Comparison of ENCODE assay signal across 13 cellular contexts in the genomic region with DNA sequence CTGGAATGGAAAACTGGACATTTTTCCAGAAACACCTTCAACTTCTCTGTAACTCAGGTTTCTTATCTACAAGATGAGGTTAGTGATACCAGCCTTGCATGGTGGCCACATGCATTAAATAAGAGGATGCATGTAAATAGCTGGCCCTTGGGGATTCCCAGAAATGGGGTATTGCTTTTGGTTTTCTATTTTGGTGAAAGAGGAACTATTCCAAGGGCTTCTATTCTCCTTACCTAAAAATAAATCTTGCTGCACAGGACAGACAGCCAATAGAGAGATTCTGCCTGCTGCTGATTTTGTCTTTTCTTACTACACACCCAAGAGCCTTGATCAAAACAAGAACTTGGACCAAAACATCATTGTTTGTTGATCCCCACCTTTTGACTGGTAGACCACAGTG.
DNase-seq lines count a peak whose midpoint lies in the region; ATAC-seq and TF ChIP-seq lines count a peak whose summit lies in the region.
"Had no signal": no experiment of that assay in that cellular context is flagged by ENCODE, and none has a peak within 500 bp of the region (broad histone marks: within the 10 kb centered on the region; RNA-seq: fewer than 3 reads in every experiment).

No MANE protein-coding gene starts in this region.

- H3K27me3 ChIP-seq in GM06990 (replicated peaks; ENCODE audit: control insufficient read depth, insufficient read depth, low read length) = no peaks in the 10 kb centered on the region
- H3K27me3 ChIP-seq: ovary had no signal

- DNase-seq in GM06990 (ENCODE audit: extremely low read depth, insufficient read length) (peak; percentile 23), cerebellar cortex (ENCODE audit: low spot score) (no peak), Right ventricle myocardium inferior (ENCODE audit: missing footprints) (no peak), middle frontal gyrus (ENCODE audit: extremely low spot score, low spot score) (no peak)
- DNase-seq in stimulated activated CD4-positive, alpha-beta T cell treated with anti-CD3 and anti-CD28 coated beads, Interleukin-4, amount 100 ng/mL, for 1 hour = no peak
- DNase-seq: effector memory CD4-positive, alpha-beta T cell; H9; lower lobe of right lung; NCI-H2029 treated with DMSO at 0.1 percent for 48 hours; ovary had no signal

- no peak for TF ChIP-seq CTCF in GM06990 (IDR thresholded peaks at IDR 0.05; ENCODE audit: insufficient read depth, low read length, poor library complexity, severe bottlenecking)

- ATAC-seq in GM19043 (IDR thresholded peaks at IDR 0.05; ENCODE audit: low read depth, unreplicated experiment) (peak; percentile 77), HG02678 (IDR thresholded peaks at IDR 0.05; ENCODE audit: unreplicated experiment) (peak; percentile 74), HG03521 (IDR thresholded peaks at IDR 0.05; ENCODE audit: unreplicated experiment) (peak; percentile 64), Right ventricle myocardium inferior (no peak)
- ATAC-seq: lower lobe of right lung had no signal

- no peak overlapping the region for H3K4me3 ChIP-seq in GM06990 (replicated peaks; ENCODE audit: low read depth, low read length)
- H3K4me3 ChIP-seq: lower lobe of right lung, ovary had no signal

- no peaks in the 10 kb centered on the region for H3K36me3 ChIP-seq in GM06990 (ENCODE audit: control insufficient read depth, insufficient read depth, low read length)
- H3K36me3 ChIP-seq: lower lobe of right lung, ovary had no signal

- intact Hi-C loops in Right ventricle myocardium inferior (cut with DNase I) = no loop called here
